ENCODE assay signal across 1 cellular context in genomic region chrX:14235004-14235403, GRCh38.
TF ChIP-seq lines count a peak whose summit lies in the region.

No MANE protein-coding gene starts in this region.

TF ChIP-seq in GM12878, 131 proteins besides CTCF, POLR2A, EP300 and RAD21:
- TF ChIP-seq REST (IDR thresholded peaks at IDR 0.05; ENCODE audit: low read depth, low read length): peak; percentile 71
- no peak for TF ChIP-seq NBN (IDR thresholded peaks at IDR 0.05)
